ENCODE assay signal across 8 cellular contexts in the genomic region with DNA sequence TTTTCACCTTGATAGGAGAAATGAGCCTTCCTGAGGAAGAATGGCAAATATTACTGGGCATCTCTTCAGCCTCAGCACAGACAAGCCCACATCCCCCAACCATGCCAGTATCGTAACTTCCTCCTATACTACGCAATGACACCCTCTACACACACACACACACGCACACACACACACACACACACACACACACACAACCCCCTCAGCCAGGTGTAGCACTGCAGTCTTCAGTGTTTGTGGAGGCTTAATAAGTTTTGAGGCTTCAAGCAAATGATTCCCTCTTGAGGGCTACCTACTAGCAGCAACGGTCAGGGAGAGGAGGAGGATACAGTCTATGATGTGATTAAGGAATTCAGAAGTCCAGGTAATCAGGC. TPM values are rescaled to one million over a fixed set of nuclear protein-coding genes. Genes with fewer than 3 reads are reported as not detected.
DNase-seq lines count a peak whose midpoint lies in the region; ATAC-seq, FAIRE-seq and TF ChIP-seq lines count a peak whose summit lies in the region.

No MANE protein-coding gene starts in this region.

- H3K4me3 ChIP-seq in esophagus (ENCODE audit: low read depth in 1 of 2, low read length in 2 of 2) (peak overlapping the region; percentile 80 to 82), osteoblast (ENCODE audit: insufficient read depth, low read length) (peak overlapping the region; percentile 77)

- DNase-seq in CD14-positive monocyte (ENCODE audit: low spot score) (peak; percentile 51), KBM-7 (peak; percentile 74), osteoblast (ENCODE audit: insufficient read length, low spot score, missing footprints) (peak; percentile 76), RCC 7860 (ENCODE audit: low spot score) (no peak), H4 (ENCODE audit: low spot score) (no peak)
- peak; percentile 68 for DNase-seq in activated CD8-positive, alpha-beta T cell treated with anti-CD3 and anti-CD28 coated beads, Interleukin-2, amount 10 ng/mL, durations not matched to agents 7 days and 5 days

- in situ Hi-C loops in KBM-7 (cut with MboI; ENCODE audit: low pct_unique_long_range_greater_than_20kb, low sequenced_read_pairs): no loop called here

- H3K9me3 ChIP-seq in esophagus (ENCODE audit: control insufficient read depth in 2 of 2, insufficient read depth in 1 of 2, low read depth in 1 of 2, low read length in 1 of 2): no peaks in the 10 kb centered on the region
- no peaks in the 10 kb centered on the region for H3K9me3 ChIP-seq in osteoblast (ENCODE audit: low read depth, low read length)

- H3K4me1 ChIP-seq in esophagus (ENCODE audit: control insufficient read depth in 2 of 2, insufficient read depth in 2 of 2, low read length in 1 of 2): peaks cover 0 to 9% of the 10 kb centered on the region in 2 donors
- peaks cover 36% of the 10 kb centered on the region for H3K4me1 ChIP-seq in osteoblast (ENCODE audit: insufficient read depth, low read length)

- no peak for FAIRE-seq in RCC 7860 (lab: Jason Lieb, UNC)

- peaks cover 0 to 3% (median 1%) of the 10 kb centered on the region in 3 donors for H3K27me3 Mint-ChIP-seq in CD14-positive monocyte (ENCODE audit: low read depth in 3 of 3)
- no peaks in the 10 kb centered on the region for H3K27me3 Mint-ChIP-seq in activated CD8-positive, alpha-beta T cell treated with anti-CD3 and anti-CD28 coated beads, Interleukin-2, amount 10 ng/mL, durations not matched to agents 7 days and 5 days (ENCODE audit: low read depth)

- H2AFZ ChIP-seq in osteoblast (ENCODE audit: low read length): peak overlapping the region; percentile 87

- H3K79me2 ChIP-seq in osteoblast (ENCODE audit: insufficient read depth, low read length): peaks cover 24% of the 10 kb centered on the region

- H3K27me3 ChIP-seq in esophagus (ENCODE audit: control insufficient read depth in 1 of 2, insufficient read depth in 2 of 2, low read length in 2 of 2): no peaks in the 10 kb centered on the region
- H3K27me3 ChIP-seq in osteoblast (ENCODE audit: insufficient read depth, low read length): no peaks in the 10 kb centered on the region

- POLR2A ChIA-PET in activated CD8-positive, alpha-beta T cell treated with anti-CD3 and anti-CD28 coated beads, Interleukin-2, amount 10 ng/mL, durations not matched to agents 7 days and 5 days (lab: Charles Lee): interaction anchor here (1.1 to 8.9 kb wide), 7 partner anchors 8 to 203 kb away, joined by 3 to 139 read pairs (median 8); a partner anchor contains a TSS

- intact Hi-C loops in CD14-positive monocyte (cut with micrococcal nuclease): loop anchor here in 1 of 2 donors (5.0 kb wide), 1 partner anchor 35 kb away; a partner anchor contains a TSS

- H4K20me1 ChIP-seq in osteoblast (ENCODE audit: insufficient read depth, low read length): no peaks in the 10 kb centered on the region

- peak overlapping the region; percentile 96 to 99 for H3K27ac ChIP-seq in esophagus (ENCODE audit: low read depth in 2 of 2, low read length in 1 of 2)
- H3K27ac ChIP-seq in osteoblast (ENCODE audit: low read depth, low read length): peak overlapping the region; percentile 66

- WGBS in esophagus, 2 donors: 0 to 5% methylated on average over 4 of the region's 4 CpGs

- ATAC-seq in activated CD8-positive, alpha-beta T cell treated with anti-CD3 and anti-CD28 coated beads, Interleukin-2, amount 10 ng/mL, durations not matched to agents 7 days and 5 days: no peak
- no peak for ATAC-seq in HG03196 (IDR thresholded peaks at IDR 0.05; ENCODE audit: unreplicated experiment)

- H3K9me3 Mint-ChIP-seq in CD14-positive monocyte: no peaks in the 10 kb centered on the region
- no peaks in the 10 kb centered on the region for H3K9me3 Mint-ChIP-seq in activated CD8-positive, alpha-beta T cell treated with anti-CD3 and anti-CD28 coated beads, Interleukin-2, amount 10 ng/mL, durations not matched to agents 7 days and 5 days (ENCODE audit: insufficient read depth)

- CTCF ChIA-PET in activated CD8-positive, alpha-beta T cell treated with anti-CD3 and anti-CD28 coated beads, Interleukin-2, amount 10 ng/mL, durations not matched to agents 7 days and 5 days (lab: Charles Lee): interaction anchor here (0.5 to 5.3 kb wide), 9 partner anchors 8 to 1900 kb away, joined by 3 to 35 read pairs (median 4); a partner anchor contains a TSS

- peak overlapping the region; percentile 97 to 99 for H3K4me3 Mint-ChIP-seq in CD14-positive monocyte
- peak overlapping the region; percentile 95 for H3K4me3 Mint-ChIP-seq in activated CD8-positive, alpha-beta T cell treated with anti-CD3 and anti-CD28 coated beads, Interleukin-2, amount 10 ng/mL, durations not matched to agents 7 days and 5 days

- TF ChIP-seq CTCF in CD14-positive monocyte (IDR thresholded peaks at IDR 0.05): no peak
- TF ChIP-seq CTCF in osteoblast (IDR thresholded peaks at IDR 0.05; ENCODE audit: extremely low read depth, low read depth, low read length): no peak

- peaks cover 0 to 3% of the 10 kb centered on the region in 2 donors for H3K36me3 ChIP-seq in esophagus (ENCODE audit: control insufficient read depth in 2 of 2, insufficient read depth in 2 of 2, low read length in 1 of 2)
- H3K36me3 ChIP-seq in osteoblast (ENCODE audit: insufficient read depth, low read length): peaks cover 8% of the 10 kb centered on the region

- H3K27ac Mint-ChIP-seq in CD14-positive monocyte: peak overlapping the region; percentile 85 to 99 (median 94)
- H3K27ac Mint-ChIP-seq in activated CD8-positive, alpha-beta T cell treated with anti-CD3 and anti-CD28 coated beads, Interleukin-2, amount 10 ng/mL, durations not matched to agents 7 days and 5 days: peak overlapping the region; percentile 99

- H3K4me2 ChIP-seq in osteoblast (ENCODE audit: insufficient read depth, low read length): peak overlapping the region; percentile 89

- H3K36me3 Mint-ChIP-seq in CD14-positive monocyte: peaks cover 19 to 22% of the 10 kb centered on the region in 2 donors
- peaks cover 73% of the 10 kb centered on the region for H3K36me3 Mint-ChIP-seq in activated CD8-positive, alpha-beta T cell treated with anti-CD3 and anti-CD28 coated beads, Interleukin-2, amount 10 ng/mL, durations not matched to agents 7 days and 5 days (ENCODE audit: low read depth)

- H3K4me1 Mint-ChIP-seq in CD14-positive monocyte: peaks cover 61% of the 10 kb centered on the region
- H3K4me1 Mint-ChIP-seq in activated CD8-positive, alpha-beta T cell treated with anti-CD3 and anti-CD28 coated beads, Interleukin-2, amount 10 ng/mL, durations not matched to agents 7 days and 5 days (ENCODE audit: low read depth): peaks cover 58% of the 10 kb centered on the region

RNA-seq across cellular contexts. Expression of a gene that starts 1.6 kb away (rescaled TPM):
- 10 to 100 TPM; 16.0 to 21.4 TPM for polyA plus RNA-seq in CD14-positive monocyte
- total RNA-seq in activated CD8-positive, alpha-beta T cell treated with anti-CD3 and anti-CD28 coated beads, Interleukin-2, amount 10 ng/mL, durations not matched to agents 7 days and 5 days: 100 to 1,000 TPM; 541 to 575 TPM
- 100 to 1,000 TPM; 128 to 291 TPM for polyA plus RNA-seq in esophagus
- total RNA-seq in osteoblast: 32.6 and 36.5 TPM in 2 replicates
- 5.5 and 11.1 TPM in 2 replicates for total RNA-seq in H4 (2014; rRNA removed; shearing (Covaris generic))

RNA-seq across cellular contexts. Expression of a gene that starts 4.8 kb away (rescaled TPM):
- 10 to 100 TPM; 39.5 to 47.1 TPM for polyA plus RNA-seq in CD14-positive monocyte
- 10 to 100 TPM; 51.6 to 52.2 TPM for total RNA-seq in activated CD8-positive, alpha-beta T cell treated with anti-CD3 and anti-CD28 coated beads, Interleukin-2, amount 10 ng/mL, durations not matched to agents 7 days and 5 days
- polyA plus RNA-seq in esophagus: 10 to 100 TPM; 63.7 to 71.0 TPM
- total RNA-seq in osteoblast: 25.0 and 31.5 TPM in 2 replicates
- 36.1 and 47.4 TPM in 2 replicates for total RNA-seq in H4 (2014; rRNA removed; shearing (Covaris generic))

RNA-seq across cellular contexts. Expression of a gene that starts 33.3 kb away (rescaled TPM):
- polyA plus RNA-seq in CD14-positive monocyte: under 1 TPM; 0.40 to 0.54 TPM
- under 1 TPM; 0.10 to 0.55 TPM for total RNA-seq in activated CD8-positive, alpha-beta T cell treated with anti-CD3 and anti-CD28 coated beads, Interleukin-2, amount 10 ng/mL, durations not matched to agents 7 days and 5 days
- under 1 TPM; 0.63 to 0.75 TPM for polyA plus RNA-seq in esophagus
- 0.59 and 0.72 TPM in 2 replicates for total RNA-seq in osteoblast
- total RNA-seq in H4 (2014; rRNA removed; shearing (Covaris generic)): 0.43 and 0.87 TPM in 2 replicates

RNA-seq across cellular contexts. Expression of a gene that starts 34.1 kb away (rescaled TPM):
- polyA plus RNA-seq in CD14-positive monocyte (1 to 10 TPM; 4.1 to 4.7 TPM), esophagus (10 to 100 TPM in 1 of 2 donors, 1 to 10 TPM in 1; 9.2 to 18.8 TPM)
- 100 to 1,000 TPM; 128 to 130 TPM for total RNA-seq in activated CD8-positive, alpha-beta T cell treated with anti-CD3 and anti-CD28 coated beads, Interleukin-2, amount 10 ng/mL, durations not matched to agents 7 days and 5 days
- 13.0 and 13.4 TPM in 2 replicates for total RNA-seq in osteoblast
- 66.3 and 67.3 TPM in 2 replicates for total RNA-seq in H4 (2014; rRNA removed; shearing (Covaris generic))

RNA-seq across cellular contexts. Expression of a gene that starts 41.3 kb away (rescaled TPM):
- polyA plus RNA-seq in CD14-positive monocyte: 10 to 100 TPM; 48.5 to 63.0 TPM
- total RNA-seq in activated CD8-positive, alpha-beta T cell treated with anti-CD3 and anti-CD28 coated beads, Interleukin-2, amount 10 ng/mL, durations not matched to agents 7 days and 5 days: 10 to 100 TPM; 51.9 to 52.9 TPM
- polyA plus RNA-seq in esophagus: 10 to 100 TPM; 78.2 to 88.8 TPM
- 82.9 and 87.5 TPM in 2 replicates for total RNA-seq in osteoblast
- 46.9 and 47.7 TPM in 2 replicates for total RNA-seq in H4 (2014; rRNA removed; shearing (Covaris generic))

Comparison
In these comparisons a context has a peak if more than half of its experiments do, and no peak if none do; other contexts are left out.
1. DNase-seq: peak in CD14-positive monocyte (single experiment), KBM-7 (single experiment), activated CD8-positive, alpha-beta T cell treated with anti-CD3 and anti-CD28 coated beads, Interleukin-2, amount 10 ng/mL, durations not matched to agents 7 days and 5 days (single experiment) and osteoblast (single experiment); none in RCC 7860 (single experiment) and H4 (single experiment).
2. RNA of a gene that starts 1.6 kb away (total RNA-seq): 541 to 575 TPM in activated CD8-positive, alpha-beta T cell treated with anti-CD3 and anti-CD28 coated beads, Interleukin-2, amount 10 ng/mL, durations not matched to agents 7 days and 5 days; 32.6 to 36.5 TPM in osteoblast and 5.5 to 11.1 TPM in H4; every median in the first group is over 10 times any median in the second.